ENCODE assay signal across 8 cellular contexts in genomic region chr1:113811888-113812660, GRCh38. TPM values are rescaled to one million over a fixed set of nuclear protein-coding genes. Genes with fewer than 3 reads are reported as not detected.
DNase-seq lines count a peak whose midpoint lies in the region; ATAC-seq, FAIRE-seq and TF ChIP-seq lines count a peak whose summit lies in the region.

Gene RSBN1 (minus strand): TSS chr1:113812476. CDS start chr1:113812412, 64 bp downstream.

- peaks cover 28% of the 10 kb centered on the region for H3K4me1 ChIP-seq in HepG2 (ENCODE audit: insufficient read depth, low read length)

- H3K4me2 ChIP-seq in HepG2 (ENCODE audit: low read depth, low read length): peak within 1 kb of the TSS; percentile 79

- H3K36me3 Mint-ChIP-seq in CD14-positive monocyte: peaks cover 23 to 30% of the 10 kb centered on the region in 2 donors
- peaks cover 17% of the 10 kb centered on the region for H3K36me3 Mint-ChIP-seq in dendritic cell treated with granulocyte-macrophage colony-stimulating factor and Interleukin-4, amounts not matched to agents 40 ng/mL and 50 ng/mL, for 4 days (ENCODE audit: low read depth)

- intact Hi-C loops in CD14-positive monocyte (cut with micrococcal nuclease) (loop anchor here (2.0 to 5.0 kb wide), 4 partner anchors 53 to 945 kb away; partner anchors contain the start of genes PHTF1 (in 2 of the 2), AP4B1 (in 1 of the 2), CSDE1 (in 1 of the 2) and DCLRE1B (in 1 of the 2)), HepG2 (cut with micrococcal nuclease; ENCODE audit: unreplicated experiment) (loop anchor here (1.0 kb wide), 2 partner anchors 54 to 93 kb away; partner anchors contain the start of gene DCLRE1B)
- intact Hi-C loops in dendritic cell treated with granulocyte-macrophage colony-stimulating factor and Interleukin-4, amounts not matched to agents 40 ng/mL and 50 ng/mL, for 4 days (cut with micrococcal nuclease): loop anchor here (1.0 to 2.0 kb wide), 3 partner anchors 53 to 117 kb away; partner anchors contain the start of genes DCLRE1B, HIPK1 and PHTF1

- peaks cover 0 to 4% of the 10 kb centered on the region in 2 experiments; a peak in 1 of 5 replicates for H3K36me3 ChIP-seq in HepG2 (replicated peaks in 1 of 2; ENCODE audit: control insufficient read depth in 1 of 2, insufficient read depth in 2 of 2, low read length in 2 of 2)

- peaks cover 0 to 2% (median 1%) of the 10 kb centered on the region in 3 donors for H3K27me3 Mint-ChIP-seq in CD14-positive monocyte (ENCODE audit: low read depth in 3 of 3)
- no peaks in the 10 kb centered on the region for H3K27me3 Mint-ChIP-seq in dendritic cell treated with granulocyte-macrophage colony-stimulating factor and Interleukin-4, amounts not matched to agents 40 ng/mL and 50 ng/mL, for 4 days

- ATAC-seq in GM19395 (IDR thresholded peaks at IDR 0.05; ENCODE audit: unreplicated experiment) (peak; percentile 92), HG03565 (IDR thresholded peaks at IDR 0.05; ENCODE audit: unreplicated experiment) (peak; percentile 86), HepG2 (peak; percentile 98)

- H4K20me1 ChIP-seq in HepG2 (ENCODE audit: insufficient read depth, low read length): peaks cover 26% of the 10 kb centered on the region

- DNase-seq in CD14-positive monocyte (ENCODE audit: low spot score) (peak; percentile 99), NCI-H774 (lab: John Stamatoyannopoulos, UW) (peak; percentile 98), HepG2 (ENCODE audit: low spot score) (peak; percentile 97)
- peak; percentile 96 to 97 for DNase-seq in activated CD4-positive, alpha-beta T cell treated with anti-CD3 and anti-CD28 coated beads, Interleukin-2, amount 50 U/mL, for 4 hours
- peak; percentile 97 for DNase-seq in stimulated activated CD4-positive, alpha-beta T cell treated with anti-CD3 and anti-CD28 coated beads, Interleukin-4, amount 100 ng/mL, for 1 hour

- no peaks in the 10 kb centered on the region for H3K9me3 ChIP-seq in HepG2 (ENCODE audit: low read length)

- H3K9ac ChIP-seq in HepG2 (ENCODE audit: insufficient read depth, low read depth, low read length): peak within 1 kb of the TSS; percentile 94

- peaks cover 32% of the 10 kb centered on the region for H3K4me1 Mint-ChIP-seq in CD14-positive monocyte
- peaks cover 18% of the 10 kb centered on the region for H3K4me1 Mint-ChIP-seq in dendritic cell treated with granulocyte-macrophage colony-stimulating factor and Interleukin-4, amounts not matched to agents 40 ng/mL and 50 ng/mL, for 4 days (ENCODE audit: low read depth)

- peak within 1 kb of the TSS; percentile 88 to 97 (median 95) for H3K27ac Mint-ChIP-seq in CD14-positive monocyte
- peak within 1 kb of the TSS; percentile 92 for H3K27ac Mint-ChIP-seq in dendritic cell treated with granulocyte-macrophage colony-stimulating factor and Interleukin-4, amounts not matched to agents 40 ng/mL and 50 ng/mL, for 4 days

- H3K27ac ChIP-seq in HepG2 (ENCODE audit: extremely low read length, insufficient read depth, low read length): peak within 1 kb of the TSS; percentile 83

- POLR2A ChIA-PET in HepG2 (lab: Yijun Ruan, JAX): interaction anchor here (0.5 to 2.3 kb wide), 12 partner anchors 20 to 739 kb away, joined by 3 to 34 read pairs (median 3); partner anchors contain the start of genes AP4B1, DCLRE1B, HIPK1 and LRIG2

- in situ Hi-C loops in HepG2 (cut with HindIII; ENCODE audit: extremely low pct_ligation_motif_present, low pct_unique_long_range_greater_than_20kb): no loop called here

- H2AFZ ChIP-seq in HepG2 (ENCODE audit: low read length): no peak within 1 kb of the TSS

- H3K79me2 ChIP-seq in HepG2 (ENCODE audit: insufficient read depth, low read length): peaks cover 47% of the 10 kb centered on the region

- CTCF ChIA-PET in HepG2 (lab: Yijun Ruan, JAX; ENCODE audit: low intra/inter-chr PET ratio, low total read pairs): no interaction called here

- peak; percentile 81 for FAIRE-seq in HepG2 (lab: Jason Lieb, UNC)

- H3K4me3 Mint-ChIP-seq in CD14-positive monocyte: peak within 1 kb of the TSS; percentile 95 to 98
- peak within 1 kb of the TSS; percentile 86 for H3K4me3 Mint-ChIP-seq in dendritic cell treated with granulocyte-macrophage colony-stimulating factor and Interleukin-4, amounts not matched to agents 40 ng/mL and 50 ng/mL, for 4 days

- TSS peak; percentile 67 for BruUV-seq in HepG2 (replicated peaks; lab: Mats Ljungman, UMichigan)

- WGBS in HepG2 (ENCODE audit: low lambda C conversion rate): under 1% methylated on average over 35 of the region's 82 CpGs

- no peaks in the 10 kb centered on the region for H3K9me3 Mint-ChIP-seq in CD14-positive monocyte
- no peaks in the 10 kb centered on the region for H3K9me3 Mint-ChIP-seq in dendritic cell treated with granulocyte-macrophage colony-stimulating factor and Interleukin-4, amounts not matched to agents 40 ng/mL and 50 ng/mL, for 4 days

- H3K27me3 ChIP-seq in HepG2 (ENCODE audit: control insufficient read depth in 1 of 2, insufficient read depth in 2 of 2, low read length in 2 of 2): no peaks in the 10 kb centered on the region; a peak in 1 of 5 replicates

- peak within 1 kb of the TSS; percentile 76 to 99 (median 88) for H3K4me3 ChIP-seq in HepG2 (replicated peaks in 1 of 3; ENCODE audit: insufficient read depth in 1 of 3, low read depth in 2 of 3, low read length in 3 of 3)

- TF ChIP-seq POLR2A in HepG2 (IDR thresholded peaks at IDR 0.05; ENCODE audit: insufficient read depth in 1 of 2, low read depth in 2 of 2, low read length in 2 of 2): peak; percentile 68 to 69

- TF ChIP-seq CTCF in CD14-positive monocyte (IDR thresholded peaks at IDR 0.05) (no peak), HepG2 (CRISPR knock-in tag; IDR thresholded peaks at IDR 0.05) (no peak; the same call in 1 of the 2 replicates)

- TF ChIP-seq EP300 in HepG2 (IDR thresholded peaks at IDR 0.05; ENCODE audit: low read depth in 2 of 2, low read length in 2 of 2) (0 out of 4 replicates have a peak, but pooled peaks of 1 of the 2 experiments have one; percentile 5), HepG2 (CRISPR knock-in tag; IDR thresholded peaks at IDR 0.05; ENCODE audit: borderline replicate concordance) (no peak)

- no peak for TF ChIP-seq RAD21 in HepG2 (CRISPR knock-in tag; IDR thresholded peaks at IDR 0.05)

TF ChIP-seq in HepG2, 621 proteins besides CTCF, POLR2A, EP300 and RAD21 (continues in another document):
- TF ChIP-seq ZNF589 (CRISPR knock-in tag; conservative IDR thresholded peaks at IDR 0.05) (0 out of 2 replicates have a peak, but pooled peaks have one; percentile 27), GATAD1 (CRISPR knock-in tag; IDR thresholded peaks at IDR 0.05) (peak; percentile 71), XRCC5 (optimal IDR thresholded peaks at IDR 0.05; ENCODE audit: low read length) (peak; percentile 26), ELF4 (CRISPR knock-in tag; IDR thresholded peaks at IDR 0.05; ENCODE audit: borderline replicate concordance) (peak; percentile 87; the same call in 1 of the 2 replicates), GABPA (IDR thresholded peaks at IDR 0.05; ENCODE audit: low read depth, low read length) (peak; percentile 53), GABPA (CRISPR knock-in tag; IDR thresholded peaks at IDR 0.05; ENCODE audit: low read depth) (peak; percentile 92), TEAD2 (CRISPR knock-in tag; IDR thresholded peaks at IDR 0.05) (0 out of 2 replicates have a peak, but pooled peaks have one; percentile 25), ZSCAN31 (CRISPR knock-in tag; IDR thresholded peaks at IDR 0.05; ENCODE audit: low read depth) (peak; percentile 71), RBM39 (IDR thresholded peaks at IDR 0.05; ENCODE audit: low read depth, low read length, poor library complexity, severe bottlenecking) (peak; percentile 95), ZNF234 (CRISPR knock-in tag; conservative IDR thresholded peaks at IDR 0.05) (no peak; the same call in 1 of the 2 replicates), SOX5 (CRISPR knock-in tag; IDR thresholded peaks at IDR 0.05; ENCODE audit: borderline replicate concordance) (peak; percentile 77; the same call in 1 of the 2 replicates)
- TF ChIP-seq, protein P1, sequence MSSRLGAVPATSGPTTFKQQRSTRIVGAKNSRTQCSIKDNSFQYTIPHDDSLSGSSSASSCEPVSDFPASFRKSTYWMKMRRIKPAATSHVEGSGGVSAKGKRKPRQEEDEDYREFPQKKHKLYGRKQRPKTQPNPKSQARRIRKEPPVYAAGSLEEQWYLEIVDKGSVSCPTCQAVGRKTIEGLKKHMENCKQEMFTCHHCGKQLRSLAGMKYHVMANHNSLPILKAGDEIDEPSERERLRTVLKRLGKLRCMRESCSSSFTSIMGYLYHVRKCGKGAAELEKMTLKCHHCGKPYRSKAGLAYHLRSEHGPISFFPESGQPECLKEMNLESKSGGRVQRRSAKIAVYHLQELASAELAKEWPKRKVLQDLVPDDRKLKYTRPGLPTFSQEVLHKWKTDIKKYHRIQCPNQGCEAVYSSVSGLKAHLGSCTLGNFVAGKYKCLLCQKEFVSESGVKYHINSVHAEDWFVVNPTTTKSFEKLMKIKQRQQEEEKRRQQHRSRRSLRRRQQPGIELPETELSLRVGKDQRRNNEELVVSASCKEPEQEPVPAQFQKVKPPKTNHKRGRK (CRISPR knock-in tag; IDR thresholded peaks at IDR 0.05): no peak

RNA-seq across cellular contexts. Expression of gene RSBN1, which starts in this region (rescaled TPM):
- polyA plus RNA-seq in CD14-positive monocyte: 1 to 10 TPM; 8.9 to 9.0 TPM
- total RNA-seq in HepG2 (2016; rRNA removed; fragmentation: Illumina TruSeq; extraction: Trizol): 10.4 and 13.6 TPM in 2 replicates
- 1.2 and 1.3 TPM in 2 replicates for total RNA-seq in HepG2 (2016; cell fraction: cytosol; rRNA removed; fragmentation: Illumina TruSeq; extraction: Trizol; ENCODE audit: low read depth)
- 9.9 and 15.2 TPM in 2 replicates for total RNA-seq in HepG2 (2016; cell fraction: insoluble cytoplasmic fraction; rRNA removed; fragmentation: Illumina TruSeq; extraction: Trizol)
- total RNA-seq in HepG2 (2016; cell fraction: membrane; rRNA removed; fragmentation: Illumina TruSeq; extraction: Trizol): 2.7 and 3.1 TPM in 2 replicates
- total RNA-seq in HepG2 (2016; cell fraction: nucleus; rRNA removed; fragmentation: Illumina TruSeq; extraction: Trizol): 9.1 TPM in 2 replicates
- polyA plus RNA-seq in HepG2 (2011; rRNA removed): 6.3 and 8.3 TPM in 2 replicates
- polyA plus RNA-seq in HepG2 (2011; cell fraction: cytosol; rRNA removed): 3.2 and 4.8 TPM in 2 replicates
- polyA plus RNA-seq in HepG2 (2011; cell fraction: nucleus; rRNA removed): 5.5 and 7.9 TPM in 2 replicates
- polyA plus RNA-seq in HepG2 (2012): 5.8 and 8.9 TPM in 2 replicates
- 0.36 and 0.58 TPM in 2 replicates for polyA plus RNA-seq in HepG2 (2016; cell fraction: cytosol; fragmentation: Illumina TruSeq; extraction: Trizol; ENCODE audit: low read depth)
- 6.3 and 7.1 TPM in 2 replicates for polyA plus RNA-seq in HepG2 (2016; cell fraction: insoluble cytoplasmic fraction; fragmentation: Illumina TruSeq; extraction: Trizol; ENCODE audit: low read depth)
- 0.86 and 1.1 TPM in 2 replicates for polyA plus RNA-seq in HepG2 (2016; cell fraction: membrane; fragmentation: Illumina TruSeq; extraction: Trizol; ENCODE audit: low read depth)
- 9.1 and 9.7 TPM in 2 replicates for polyA plus RNA-seq in HepG2 (2016; cell fraction: nucleus; fragmentation: Illumina TruSeq; extraction: Trizol; ENCODE audit: insufficient read depth, low read depth)
- 6.5 and 15.8 TPM in 2 replicates for polyA minus RNA-seq in HepG2 (2011; rRNA and poly(A)+ RNA removed; ENCODE audit: low replicate concordance)
- polyA minus RNA-seq in HepG2 (2011; cell fraction: cytosol; rRNA and poly(A)+ RNA removed): 17.4 and 18.9 TPM in 2 replicates
- 20.1 and 31.0 TPM in 2 replicates for polyA minus RNA-seq in HepG2 (2011; cell fraction: nucleus; rRNA and poly(A)+ RNA removed)

Comparison
In these comparisons a context has a peak if more than half of its experiments do, and no peak if none do; other contexts are left out.
1. Peak in every context shown above with its lines: DNase-seq, ATAC-seq, H3K4me3 ChIP-seq and H3K27ac ChIP-seq.